1 cellular context compared by ENCODE assay signal in genomic region chr11:65537296-65537597, GRCh38.
TF ChIP-seq lines count a peak whose summit lies in the region.

No MANE protein-coding gene starts in this region.

TF ChIP-seq in SK-N-SH, 30 proteins besides CTCF, POLR2A, EP300 and RAD21:
- TF ChIP-seq RFX5 (IDR thresholded peaks at IDR 0.05; ENCODE audit: low read length) (no peak), CHD2 (IDR thresholded peaks at IDR 0.05; ENCODE audit: low read length, partially characterized antibody) (no peak), GATA2 (CRISPR knock-in tag; IDR thresholded peaks at IDR 0.05) (no peak), TCF12 (IDR thresholded peaks at IDR 0.05) (no peak), FOXJ3 (CRISPR knock-in tag; IDR thresholded peaks at IDR 0.05) (no peak), RCOR1 (IDR thresholded peaks at IDR 0.05; ENCODE audit: low read length) (no peak), ELF1 (IDR thresholded peaks at IDR 0.05) (no peak), NFIC (IDR thresholded peaks at IDR 0.05; ENCODE audit: borderline replicate concordance) (no peak), TEAD4 (IDR thresholded peaks at IDR 0.05; ENCODE audit: borderline replicate concordance, insufficient read depth) (no peak), NRF1 (IDR thresholded peaks at IDR 0.05; ENCODE audit: low read depth, low read length) (no peak)
- TF ChIP-seq, protein P1, sequence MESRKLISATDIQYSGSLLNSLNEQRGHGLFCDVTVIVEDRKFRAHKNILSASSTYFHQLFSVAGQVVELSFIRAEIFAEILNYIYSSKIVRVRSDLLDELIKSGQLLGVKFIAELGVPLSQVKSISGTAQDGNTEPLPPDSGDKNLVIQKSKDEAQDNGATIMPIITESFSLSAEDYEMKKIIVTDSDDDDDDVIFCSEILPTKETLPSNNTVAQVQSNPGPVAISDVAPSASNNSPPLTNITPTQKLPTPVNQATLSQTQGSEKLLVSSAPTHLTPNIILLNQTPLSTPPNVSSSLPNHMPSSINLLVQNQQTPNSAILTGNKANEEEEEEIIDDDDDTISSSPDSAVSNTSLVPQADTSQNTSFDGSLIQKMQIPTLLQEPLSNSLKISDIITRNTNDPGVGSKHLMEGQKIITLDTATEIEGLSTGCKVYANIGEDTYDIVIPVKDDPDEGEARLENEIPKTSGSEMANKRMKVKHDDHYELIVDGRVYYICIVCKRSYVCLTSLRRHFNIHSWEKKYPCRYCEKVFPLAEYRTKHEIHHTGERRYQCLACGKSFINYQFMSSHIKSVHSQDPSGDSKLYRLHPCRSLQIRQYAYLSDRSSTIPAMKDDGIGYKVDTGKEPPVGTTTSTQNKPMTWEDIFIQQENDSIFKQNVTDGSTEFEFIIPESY (IDR thresholded peaks at IDR 0.05; ENCODE audit: borderline replicate concordance, low read depth), result no peak
- TF ChIP-seq, protein P2, sequence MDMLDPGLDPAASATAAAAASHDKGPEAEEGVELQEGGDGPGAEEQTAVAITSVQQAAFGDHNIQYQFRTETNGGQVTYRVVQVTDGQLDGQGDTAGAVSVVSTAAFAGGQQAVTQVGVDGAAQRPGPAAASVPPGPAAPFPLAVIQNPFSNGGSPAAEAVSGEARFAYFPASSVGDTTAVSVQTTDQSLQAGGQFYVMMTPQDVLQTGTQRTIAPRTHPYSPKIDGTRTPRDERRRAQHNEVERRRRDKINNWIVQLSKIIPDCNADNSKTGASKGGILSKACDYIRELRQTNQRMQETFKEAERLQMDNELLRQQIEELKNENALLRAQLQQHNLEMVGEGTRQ (IDR thresholded peaks at IDR 0.05; ENCODE audit: borderline replicate concordance, low read depth, low read length), result no peak
